Comparison of ENCODE assay signal across 16 cellular contexts in genomic region chr2:3446381-3446780, GRCh38.
"Had no signal": no experiment of that assay in that cellular context is flagged by ENCODE, and none has a peak within 500 bp of the region (broad histone marks: within the 10 kb centered on the region; RNA-seq: fewer than 3 reads in every experiment).

No MANE protein-coding gene starts in this region.

- DNase-seq: KBM-7; NCI-H1048; NCI-H1105; NCI-H1436 treated with DMSO at 0.1 percent for 48 hours; NCI-H1694; NCI-H2081 treated with DMSO at 0.1 percent for 48 hours; NCI-H2227 treated with DMSO at 0.1 percent for 48 hours; NCI-H524; NCI-H526 treated with DMSO at 0.1 percent for 48 hours; NCI-H748 treated with DMSO at 0.1 percent for 48 hours; NK-92 treated with Interleukin-12 subunit alpha and Interleukin-12 subunit beta, amount 100 ng/mL, for 24 hours; PC-3; SHP77 had no signal

- ATAC-seq: Panc1, PC-3, SK-N-SH treated with all-trans-retinoic acid at 6 μM for 48 hours had no signal

- H3K27ac ChIP-seq: RWPE1 had no signal
